ENCODE assay signal across 8 cellular contexts in the genomic region with DNA sequence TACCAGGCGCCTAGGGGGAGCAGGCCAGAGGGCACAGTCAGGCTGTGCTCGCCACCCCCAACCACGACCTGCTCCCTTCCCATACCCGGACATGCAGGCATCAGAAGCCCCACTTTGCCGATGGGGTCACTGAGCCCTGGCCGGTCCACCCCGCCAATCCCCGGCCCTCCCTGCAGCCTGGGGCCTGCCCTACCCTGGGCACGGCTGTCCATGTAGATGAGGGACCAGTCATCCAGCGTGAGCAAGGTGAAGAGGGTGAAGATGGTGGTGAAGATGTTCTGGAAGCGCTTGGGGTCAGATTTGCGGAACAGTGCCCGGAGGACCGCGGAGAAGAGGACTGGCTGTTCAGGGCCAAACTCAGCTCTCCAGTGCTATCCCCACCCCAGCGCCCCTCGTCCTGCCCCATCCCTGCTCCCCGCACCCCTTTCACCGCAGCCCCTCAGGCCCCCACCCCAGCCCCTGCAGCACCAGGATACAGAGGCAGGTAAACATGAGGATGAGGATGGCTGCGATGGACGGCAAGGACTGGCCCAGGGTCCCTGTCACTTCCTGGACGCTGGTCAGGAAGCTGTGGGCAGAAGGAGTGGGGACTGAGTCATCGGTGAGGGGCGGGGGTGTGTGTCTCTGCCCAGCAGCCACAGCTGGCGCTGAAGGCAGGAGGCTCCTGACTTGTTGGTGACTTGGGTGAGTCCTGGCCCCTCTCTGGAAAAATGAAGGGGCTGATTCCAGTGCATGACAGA. TPM values are rescaled to one million over a fixed set of nuclear protein-coding genes. Genes with fewer than 3 reads are reported as not detected.
DNase-seq lines count a peak whose midpoint lies in the region; ATAC-seq and TF ChIP-seq lines count a peak whose summit lies in the region.

No MANE protein-coding gene starts in this region.

- H3K4me3 ChIP-seq in AG04449 (ENCODE audit: low read depth, low read length), result no peak overlapping the region
- no peak overlapping the region for H3K4me3 ChIP-seq in kidney epithelial cell (ENCODE audit: low read depth, low read length)

- no peak for ATAC-seq in GM19351 (IDR thresholded peaks at IDR 0.05; ENCODE audit: unreplicated experiment)

- no peaks in the 10 kb centered on the region for H3K36me3 ChIP-seq in kidney epithelial cell (ENCODE audit: control insufficient read depth, insufficient read depth, low read length)

- DNase-seq in AG04449 (ENCODE audit: low read depth, low spot score) (peak; percentile 34), HT1080 (ENCODE audit: low read depth) (peak; percentile 95), kidney epithelial cell (ENCODE audit: low read depth) (peak; percentile 63), COR-L47 (lab: John Stamatoyannopoulos, UW) (no peak), NCI-H2107 (lab: John Stamatoyannopoulos, UW) (no peak), pons (ENCODE audit: low spot score) (no peak)
- DNase-seq in activated CD4-positive, alpha-beta memory T cell treated with anti-CD3 and anti-CD28 coated beads for 36 hours, result peak; percentile 56

- POLR2A ChIA-PET in AG04449 (lab: Yijun Ruan, JAX), result interaction anchor here (1.1 kb wide), 1 partner anchor 122 kb away, joined by 4 read pairs; no protein-coding TSS in a partner anchor
- POLR2A ChIA-PET in activated CD4-positive, alpha-beta memory T cell treated with anti-CD3 and anti-CD28 coated beads for 36 hours (lab: Charles Lee), result no interaction called here

- CTCF ChIA-PET in AG04449 (lab: Yijun Ruan, JAX), result interaction anchor here (0.7 to 6.5 kb wide), 4 partner anchors 15 to 137 kb away, joined by 3 to 118 read pairs (median 3); no protein-coding TSS in a partner anchor
- CTCF ChIA-PET in activated CD4-positive, alpha-beta memory T cell treated with anti-CD3 and anti-CD28 coated beads for 36 hours (lab: Charles Lee), result interaction anchor here (1.8 to 2.2 kb wide), 2 partner anchors 136 to 309 kb away, joined by 6 to 11 read pairs; partner anchors contain the start of gene KAT5

- no peaks in the 10 kb centered on the region for H3K36me3 Mint-ChIP-seq in activated CD4-positive, alpha-beta memory T cell treated with anti-CD3 and anti-CD28 coated beads for 36 hours

- TF ChIP-seq CTCF in AG04449 (IDR thresholded peaks at IDR 0.05; ENCODE audit: insufficient read depth, low read length, missing control alignments) (no peak), kidney epithelial cell (IDR thresholded peaks at IDR 0.05; ENCODE audit: insufficient read depth, low read length, poor library complexity, severe bottlenecking) (no peak)

- peaks cover 6% of the 10 kb centered on the region for H3K27me3 Mint-ChIP-seq in activated CD4-positive, alpha-beta memory T cell treated with anti-CD3 and anti-CD28 coated beads for 36 hours

- H3K4me3 Mint-ChIP-seq in activated CD4-positive, alpha-beta memory T cell treated with anti-CD3 and anti-CD28 coated beads for 36 hours, result no peak overlapping the region

- H3K27me3 ChIP-seq in kidney epithelial cell (ENCODE audit: control insufficient read depth, insufficient read depth, low read length), result peaks cover 4% of the 10 kb centered on the region

- H3K27ac Mint-ChIP-seq in activated CD4-positive, alpha-beta memory T cell treated with anti-CD3 and anti-CD28 coated beads for 36 hours, result no peak overlapping the region

- H3K4me1 Mint-ChIP-seq in activated CD4-positive, alpha-beta memory T cell treated with anti-CD3 and anti-CD28 coated beads for 36 hours (ENCODE audit: low read depth), result peaks cover 22% of the 10 kb centered on the region

- no peaks in the 10 kb centered on the region for H3K9me3 Mint-ChIP-seq in activated CD4-positive, alpha-beta memory T cell treated with anti-CD3 and anti-CD28 coated beads for 36 hours

- intact Hi-C loops in activated CD4-positive, alpha-beta memory T cell treated with anti-CD3 and anti-CD28 coated beads for 36 hours (cut with micrococcal nuclease), result no loop called here

RNA-seq across cellular contexts. Expression of gene CATSPER1, which starts 5.5 kb away (rescaled TPM):
- 10.0 and 13.7 TPM in 2 replicates for total RNA-seq in HT1080 (2014; rRNA removed; shearing (Covaris generic))
- polyA plus RNA-seq in HT1080 (2015; cell fraction: cytosol; rRNA removed), result 21.6 and 30.2 TPM in 2 replicates
- polyA plus RNA-seq in HT1080 (2015; cell fraction: nucleus; rRNA removed), result 15.3 and 17.8 TPM in 2 replicates
- total RNA-seq in activated CD4-positive, alpha-beta memory T cell treated with anti-CD3 and anti-CD28 coated beads for 36 hours, result not detected
- 0.29 TPM in 1 of 2 replicates, not detected in the other for total RNA-seq in kidney epithelial cell

RNA-seq across cellular contexts. Expression of gene CST6, which starts 9.0 kb away (rescaled TPM):
- total RNA-seq in HT1080 (2014; rRNA removed; shearing (Covaris generic)), result not detected in 2 replicates
- 0.12 TPM in 1 of 2 replicates, not detected in the other for polyA plus RNA-seq in HT1080 (2015; cell fraction: cytosol; rRNA removed)
- polyA plus RNA-seq in HT1080 (2015; cell fraction: nucleus; rRNA removed), result not detected in 2 replicates
- not detected for total RNA-seq in activated CD4-positive, alpha-beta memory T cell treated with anti-CD3 and anti-CD28 coated beads for 36 hours
- 59.8 and 61.3 TPM in 2 replicates for total RNA-seq in kidney epithelial cell

RNA-seq across cellular contexts. Expression of gene BANF1, which starts 18.5 kb away (rescaled TPM):
- total RNA-seq in HT1080 (2014; rRNA removed; shearing (Covaris generic)), result 99.1 and 153 TPM in 2 replicates
- 289 and 346 TPM in 2 replicates for polyA plus RNA-seq in HT1080 (2015; cell fraction: cytosol; rRNA removed)
- polyA plus RNA-seq in HT1080 (2015; cell fraction: nucleus; rRNA removed), result 146 and 147 TPM in 2 replicates
- total RNA-seq in activated CD4-positive, alpha-beta memory T cell treated with anti-CD3 and anti-CD28 coated beads for 36 hours, result 100 to 1,000 TPM; 264 to 280 TPM
- 73.8 and 87.3 TPM in 2 replicates for total RNA-seq in kidney epithelial cell

RNA-seq across cellular contexts. Expression of gene EIF1AD, which starts 18.8 kb away (rescaled TPM):
- 45.8 and 57.5 TPM in 2 replicates for total RNA-seq in HT1080 (2014; rRNA removed; shearing (Covaris generic))
- polyA plus RNA-seq in HT1080 (2015; cell fraction: cytosol; rRNA removed), result 22.9 and 28.0 TPM in 2 replicates
- polyA plus RNA-seq in HT1080 (2015; cell fraction: nucleus; rRNA removed), result 42.3 and 43.4 TPM in 2 replicates
- total RNA-seq in activated CD4-positive, alpha-beta memory T cell treated with anti-CD3 and anti-CD28 coated beads for 36 hours, result 10 to 100 TPM; 41.2 to 42.7 TPM
- total RNA-seq in kidney epithelial cell, result 33.4 and 59.0 TPM in 2 replicates

RNA-seq across cellular contexts. Expression of gene GAL3ST3, which starts 28.2 kb away (rescaled TPM):
- total RNA-seq in HT1080 (2014; rRNA removed; shearing (Covaris generic)), result not detected in 2 replicates
- not detected in 2 replicates for polyA plus RNA-seq in HT1080 (2015; cell fraction: cytosol; rRNA removed)
- not detected in 2 replicates for polyA plus RNA-seq in HT1080 (2015; cell fraction: nucleus; rRNA removed)
- not detected for total RNA-seq in activated CD4-positive, alpha-beta memory T cell treated with anti-CD3 and anti-CD28 coated beads for 36 hours
- total RNA-seq in kidney epithelial cell, result 0.96 and 4.4 TPM in 2 replicates

Comparison
In these comparisons a context has a peak if more than half of its experiments do, and no peak if none do; other contexts are left out.
1. DNase-seq: peak in AG04449 (single experiment), HT1080 (single experiment), activated CD4-positive, alpha-beta memory T cell treated with anti-CD3 and anti-CD28 coated beads for 36 hours (single experiment) and kidney epithelial cell (single experiment); none in COR-L47 (single experiment), NCI-H2107 (single experiment) and pons (single experiment).
2. RNA of gene CST6, which starts 9.0 kb away (total RNA-seq): 59.8 to 61.3 TPM in kidney epithelial cell; not detected in activated CD4-positive, alpha-beta memory T cell treated with anti-CD3 and anti-CD28 coated beads for 36 hours and not detected in HT1080; every median in the first group is over 10 times any median in the second.